1 cellular context compared by ENCODE assay signal in genomic region chr12:46439793-46440511, GRCh38.
TF ChIP-seq lines count a peak whose summit lies in the region.

No MANE protein-coding gene starts in this region.

TF ChIP-seq in HEK293, 187 proteins besides CTCF, POLR2A, EP300 and RAD21 (continued from another document):
- TF ChIP-seq ELK4 (IDR thresholded peaks at IDR 0.05; ENCODE audit: borderline replicate concordance, low read depth, low read length) (no peak), ZBTB11 (tag by site-specific recombination; conservative IDR thresholded peaks at IDR 0.05; ENCODE audit: low read depth) (no peak), ZNF629 (tag by site-specific recombination; IDR thresholded peaks at IDR 0.05) (0 out of 2 replicates have a peak, but pooled peaks have one; percentile 34), KLF8 (tag by site-specific recombination; IDR thresholded peaks at IDR 0.05) (no peak), ZBTB10 (tag by site-specific recombination; IDR thresholded peaks at IDR 0.05) (no peak), INSM2 (tag by site-specific recombination; IDR thresholded peaks at IDR 0.05) (no peak), ZNF18 (tag by site-specific recombination; IDR thresholded peaks at IDR 0.05) (no peak), PRDM10 (tag by site-specific recombination; IDR thresholded peaks at IDR 0.05) (no peak), ZNF394 (tag by site-specific recombination; IDR thresholded peaks at IDR 0.05; ENCODE audit: borderline replicate concordance) (no peak), ZNF488 (tag by site-specific recombination; IDR thresholded peaks at IDR 0.05) (no peak), WT1 (tag by site-specific recombination; IDR thresholded peaks at IDR 0.05) (no peak), SCRT1 (tag by site-specific recombination; IDR thresholded peaks at IDR 0.05; ENCODE audit: borderline replicate concordance) (0 out of 2 replicates have a peak, but pooled peaks have one; percentile 12), ZNF645 (tag by site-specific recombination; IDR thresholded peaks at IDR 0.05) (no peak), ZNF26 (tag by site-specific recombination; IDR thresholded peaks at IDR 0.05) (no peak), ZNF350 (tag by site-specific recombination; IDR thresholded peaks at IDR 0.05) (no peak)
